1 cellular context compared by ENCODE assay signal in genomic region chr7:55185321-55185802, GRCh38.
TF ChIP-seq lines count a peak whose summit lies in the region.

No MANE protein-coding gene starts in this region.

TF ChIP-seq in GM12878, 131 proteins besides CTCF, POLR2A, EP300 and RAD21 (continued from another document):
- TF ChIP-seq, protein P1, sequence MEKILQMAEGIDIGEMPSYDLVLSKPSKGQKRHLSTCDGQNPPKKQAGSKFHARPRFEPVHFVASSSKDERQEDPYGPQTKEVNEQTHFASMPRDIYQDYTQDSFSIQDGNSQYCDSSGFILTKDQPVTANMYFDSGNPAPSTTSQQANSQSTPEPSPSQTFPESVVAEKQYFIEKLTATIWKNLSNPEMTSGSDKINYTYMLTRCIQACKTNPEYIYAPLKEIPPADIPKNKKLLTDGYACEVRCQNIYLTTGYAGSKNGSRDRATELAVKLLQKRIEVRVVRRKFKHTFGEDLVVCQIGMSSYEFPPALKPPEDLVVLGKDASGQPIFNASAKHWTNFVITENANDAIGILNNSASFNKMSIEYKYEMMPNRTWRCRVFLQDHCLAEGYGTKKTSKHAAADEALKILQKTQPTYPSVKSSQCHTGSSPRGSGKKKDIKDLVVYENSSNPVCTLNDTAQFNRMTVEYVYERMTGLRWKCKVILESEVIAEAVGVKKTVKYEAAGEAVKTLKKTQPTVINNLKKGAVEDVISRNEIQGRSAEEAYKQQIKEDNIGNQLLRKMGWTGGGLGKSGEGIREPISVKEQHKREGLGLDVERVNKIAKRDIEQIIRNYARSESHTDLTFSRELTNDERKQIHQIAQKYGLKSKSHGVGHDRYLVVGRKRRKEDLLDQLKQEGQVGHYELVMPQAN (conservative IDR thresholded peaks at IDR 0.05), result no peak
- TF ChIP-seq ASH2L (IDR thresholded peaks at IDR 0.05; ENCODE audit: borderline replicate concordance, low read depth) (no peak), BACH1 (IDR thresholded peaks at IDR 0.05; ENCODE audit: borderline replicate concordance) (no peak), FOXM1 (IDR thresholded peaks at IDR 0.05; ENCODE audit: low read depth, low read length) (no peak), EGR1 (IDR thresholded peaks at IDR 0.05; ENCODE audit: borderline replicate concordance in 1 of 2, low read depth in 2 of 2, low read length in 2 of 2) (no peak)
- TF ChIP-seq, protein P2, sequence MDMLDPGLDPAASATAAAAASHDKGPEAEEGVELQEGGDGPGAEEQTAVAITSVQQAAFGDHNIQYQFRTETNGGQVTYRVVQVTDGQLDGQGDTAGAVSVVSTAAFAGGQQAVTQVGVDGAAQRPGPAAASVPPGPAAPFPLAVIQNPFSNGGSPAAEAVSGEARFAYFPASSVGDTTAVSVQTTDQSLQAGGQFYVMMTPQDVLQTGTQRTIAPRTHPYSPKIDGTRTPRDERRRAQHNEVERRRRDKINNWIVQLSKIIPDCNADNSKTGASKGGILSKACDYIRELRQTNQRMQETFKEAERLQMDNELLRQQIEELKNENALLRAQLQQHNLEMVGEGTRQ (IDR thresholded peaks at IDR 0.05; ENCODE audit: borderline replicate concordance, low read depth, low read length), result no peak
TF ChIP-seq in GM12878: peak in this region for 0.
